ENCODE assay signal across 8 cellular contexts in the genomic region with DNA sequence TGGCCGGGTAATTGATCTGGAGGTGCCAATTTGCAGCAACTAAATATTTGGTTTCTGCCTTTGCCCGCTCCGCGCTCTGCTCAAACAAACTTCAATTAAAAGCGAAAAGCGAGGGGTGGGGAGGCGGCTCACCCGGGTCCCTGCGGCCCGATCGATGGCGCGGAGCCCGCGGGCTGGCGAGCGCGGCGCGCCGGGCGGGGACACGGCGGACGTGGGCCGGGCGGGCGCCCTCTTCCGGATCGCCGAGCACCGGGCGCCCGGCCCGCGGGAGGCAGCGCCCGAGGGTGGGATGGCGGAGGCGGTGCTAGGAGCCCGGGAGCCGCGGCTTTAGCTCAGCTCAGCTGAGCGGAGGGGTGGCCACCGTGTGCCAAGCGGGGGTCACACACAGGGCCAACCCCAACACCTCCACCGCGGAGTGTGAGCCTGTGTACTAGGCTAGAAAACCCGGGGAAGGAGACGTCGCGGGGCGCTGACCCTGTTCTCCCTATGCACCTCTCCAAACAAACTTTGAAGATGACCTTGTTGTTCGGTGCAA. TPM values are rescaled to one million over a fixed set of nuclear protein-coding genes. Genes with fewer than 3 reads are reported as not detected.
DNase-seq lines count a peak whose midpoint lies in the region; ATAC-seq and TF ChIP-seq lines count a peak whose summit lies in the region.

No MANE protein-coding gene starts in this region.

- H3K36me3 Mint-ChIP-seq in activated T-helper 1 cell treated with anti-CD3 and anti-CD28 coated beads, Interleukin-12 subunit alpha, Interleukin-12 subunit beta, Interleukin-2, Interleukin-4 antibody, amounts not matched to agents 30 ng/mL and 10 ng/mL and 1 ng/mL, durations not matched to agents 14 hours and 24 hours and 36 hours (ENCODE audit: low read depth) = peaks cover 12% of the 10 kb centered on the region

- H3K9me3 ChIP-seq in neuron (ENCODE audit: low read length) (no peaks in the 10 kb centered on the region), uterus (no peaks in the 10 kb centered on the region)

- DNase-seq in AG08396 (ENCODE audit: low spot score) = peak; percentile 90
- DNase-seq in NCI-H748 treated with DMSO at 0.1 percent for 48 hours (lab: John Stamatoyannopoulos, UW) = peak; percentile 11
- DNase-seq in activated T-helper 1 cell treated with anti-CD3 and anti-CD28 coated beads, Interleukin-12 subunit alpha, Interleukin-12 subunit beta, Interleukin-2, Interleukin-4 antibody, amounts not matched to agents 30 ng/mL and 10 ng/mL and 1 ng/mL, durations not matched to agents 14 hours and 24 hours and 36 hours (ENCODE audit: low spot score) = peak; percentile 28
- DNase-seq in fibroblast of villous mesenchyme (ENCODE audit: low read depth) = no peak
- peak in 1 of 2 donors; percentile 60 for DNase-seq in uterus

- intact Hi-C loops in activated T-helper 1 cell treated with anti-CD3 and anti-CD28 coated beads, Interleukin-12 subunit alpha, Interleukin-12 subunit beta, Interleukin-2, Interleukin-4 antibody, amounts not matched to agents 30 ng/mL and 10 ng/mL and 1 ng/mL, durations not matched to agents 14 hours and 24 hours and 36 hours (cut with micrococcal nuclease) = loop anchor here (2.0 kb wide), 1 partner anchor 72 kb away; a partner anchor contains a TSS
- intact Hi-C loops in uterus (cut with DNase I; ENCODE audit: low total_unique reads) = no loop called here

- peak overlapping the region; percentile 90 for H3K4me3 Mint-ChIP-seq in activated T-helper 1 cell treated with anti-CD3 and anti-CD28 coated beads, Interleukin-12 subunit alpha, Interleukin-12 subunit beta, Interleukin-2, Interleukin-4 antibody, amounts not matched to agents 30 ng/mL and 10 ng/mL and 1 ng/mL, durations not matched to agents 14 hours and 24 hours and 36 hours

- peak; percentile 38 for TF ChIP-seq CTCF in fibroblast of villous mesenchyme (IDR thresholded peaks at IDR 0.05; ENCODE audit: insufficient read depth, low read depth, low read length)
- peak; percentile 12 to 72 (median 56) for TF ChIP-seq CTCF in uterus (IDR thresholded peaks at IDR 0.05)

- H3K27me3 Mint-ChIP-seq in activated T-helper 1 cell treated with anti-CD3 and anti-CD28 coated beads, Interleukin-12 subunit alpha, Interleukin-12 subunit beta, Interleukin-2, Interleukin-4 antibody, amounts not matched to agents 30 ng/mL and 10 ng/mL and 1 ng/mL, durations not matched to agents 14 hours and 24 hours and 36 hours (ENCODE audit: insufficient read depth) = peaks cover 38% of the 10 kb centered on the region

- H3K27ac ChIP-seq in uterus = peak overlapping the region in 1 of 2 donors; percentile 26

- H3K4me1 Mint-ChIP-seq in activated T-helper 1 cell treated with anti-CD3 and anti-CD28 coated beads, Interleukin-12 subunit alpha, Interleukin-12 subunit beta, Interleukin-2, Interleukin-4 antibody, amounts not matched to agents 30 ng/mL and 10 ng/mL and 1 ng/mL, durations not matched to agents 14 hours and 24 hours and 36 hours (ENCODE audit: low read depth) = peaks cover 22% of the 10 kb centered on the region

- H3K4me3 ChIP-seq in fibroblast of villous mesenchyme (ENCODE audit: low read depth, low read length) (peak overlapping the region; percentile 58), neuron (ENCODE audit: low read length) (peak overlapping the region; percentile 37), uterus (peak overlapping the region; percentile 4 to 50)

- peak; percentile 49 for ATAC-seq in GM21381 (IDR thresholded peaks at IDR 0.05; ENCODE audit: unreplicated experiment)
- ATAC-seq in HG03039 (IDR thresholded peaks at IDR 0.05; ENCODE audit: unreplicated experiment) = no peak

- TF ChIP-seq POLR2A in uterus (IDR thresholded peaks at IDR 0.05) = no peak

- peaks cover 13% of the 10 kb centered on the region for H3K4me1 ChIP-seq in neuron (ENCODE audit: insufficient read depth, low read length)
- H3K4me1 ChIP-seq in uterus = peaks cover 0 to 24% of the 10 kb centered on the region in 2 donors

- H3K9me3 Mint-ChIP-seq in activated T-helper 1 cell treated with anti-CD3 and anti-CD28 coated beads, Interleukin-12 subunit alpha, Interleukin-12 subunit beta, Interleukin-2, Interleukin-4 antibody, amounts not matched to agents 30 ng/mL and 10 ng/mL and 1 ng/mL, durations not matched to agents 14 hours and 24 hours and 36 hours = no peaks in the 10 kb centered on the region

- H3K27ac Mint-ChIP-seq in activated T-helper 1 cell treated with anti-CD3 and anti-CD28 coated beads, Interleukin-12 subunit alpha, Interleukin-12 subunit beta, Interleukin-2, Interleukin-4 antibody, amounts not matched to agents 30 ng/mL and 10 ng/mL and 1 ng/mL, durations not matched to agents 14 hours and 24 hours and 36 hours = no peak overlapping the region

- H3K27me3 ChIP-seq in neuron (ENCODE audit: insufficient read depth, low read length) (no peaks in the 10 kb centered on the region), uterus (no peaks in the 10 kb centered on the region)

- H2AFZ ChIP-seq in neuron (ENCODE audit: low read depth, low read length) = peak overlapping the region; percentile 35

- peaks cover 8% of the 10 kb centered on the region for H3K36me3 ChIP-seq in neuron (ENCODE audit: insufficient read depth, low read length)
- H3K36me3 ChIP-seq in uterus = no peaks in the 10 kb centered on the region

RNA-seq across cellular contexts. Expression of a gene that starts 32.2 kb away (rescaled TPM):
- 24.0 and 24.9 TPM in 2 replicates for total RNA-seq in activated T-helper 1 cell treated with anti-CD3 and anti-CD28 coated beads, Interleukin-12 subunit alpha, Interleukin-12 subunit beta, Interleukin-2, Interleukin-4 antibody, amounts not matched to agents 30 ng/mL and 10 ng/mL and 1 ng/mL, durations not matched to agents 14 hours and 24 hours and 36 hours
- total RNA-seq in fibroblast of villous mesenchyme (46.7 and 52.2 TPM in 2 replicates), uterus (10 to 100 TPM; 26.8 to 57.1 (median 37.7) TPM)

RNA-seq across cellular contexts. Expression of a gene that starts 41.9 kb away (rescaled TPM):
- total RNA-seq in activated T-helper 1 cell treated with anti-CD3 and anti-CD28 coated beads, Interleukin-12 subunit alpha, Interleukin-12 subunit beta, Interleukin-2, Interleukin-4 antibody, amounts not matched to agents 30 ng/mL and 10 ng/mL and 1 ng/mL, durations not matched to agents 14 hours and 24 hours and 36 hours = 168 and 173 TPM in 2 replicates
- total RNA-seq in fibroblast of villous mesenchyme (67.0 and 78.2 TPM in 2 replicates), uterus (100 to 1,000 TPM in 1 of 4 donors, 10 to 100 TPM in 3; 25.6 to 115 (median 72.3) TPM)

RNA-seq across cellular contexts. Expression of a gene that starts 51.1 kb away (rescaled TPM):
- total RNA-seq in activated T-helper 1 cell treated with anti-CD3 and anti-CD28 coated beads, Interleukin-12 subunit alpha, Interleukin-12 subunit beta, Interleukin-2, Interleukin-4 antibody, amounts not matched to agents 30 ng/mL and 10 ng/mL and 1 ng/mL, durations not matched to agents 14 hours and 24 hours and 36 hours = 0.39 and 0.54 TPM in 2 replicates
- total RNA-seq in fibroblast of villous mesenchyme (0.43 and 0.97 TPM in 2 replicates), uterus (10 to 100 TPM in 1 of 4 donors, 1 to 10 TPM in 1, under 1 TPM in 1, not detected in 1; 0.51 to 20.3 (median 3.3) TPM)
